ENCODE assay signal across 8 cellular contexts in genomic region chr2:175244697-175245096, GRCh38.
"Had no signal": no experiment of that assay in that cellular context is flagged by ENCODE, and none has a peak within 500 bp of the region (broad histone marks: within the 10 kb centered on the region; RNA-seq: fewer than 3 reads in every experiment).

No MANE protein-coding gene starts in this region.

- ATAC-seq: GM23338, HCT116 had no signal

- H3K4me1 ChIP-seq: HAP-1 had no signal

- H3K9me3 ChIP-seq: HAP-1 had no signal

- H3K27ac ChIP-seq: HL-60 had no signal

- H3K4me2 ChIP-seq: GM23338 had no signal

- H3K36me3 ChIP-seq: HAP-1 had no signal

- H3K4me3 ChIP-seq: GM23338, HAP-1 had no signal

- DNase-seq: H7, HFFc6, Kasumi-1, KG1 had no signal
